1 cellular context compared by ENCODE assay signal in genomic region chr4:142549726-142550463, GRCh38.
A peak's percentile ranks its signal among the peaks of the same experiment; 100 is the strongest.
TF ChIP-seq lines count a peak whose summit lies in the region.

No MANE protein-coding gene starts in this region.

TF ChIP-seq in HEK293, 187 proteins besides CTCF, POLR2A, EP300 and RAD21 (continued from another document):
- TF ChIP-seq, protein P1, sequence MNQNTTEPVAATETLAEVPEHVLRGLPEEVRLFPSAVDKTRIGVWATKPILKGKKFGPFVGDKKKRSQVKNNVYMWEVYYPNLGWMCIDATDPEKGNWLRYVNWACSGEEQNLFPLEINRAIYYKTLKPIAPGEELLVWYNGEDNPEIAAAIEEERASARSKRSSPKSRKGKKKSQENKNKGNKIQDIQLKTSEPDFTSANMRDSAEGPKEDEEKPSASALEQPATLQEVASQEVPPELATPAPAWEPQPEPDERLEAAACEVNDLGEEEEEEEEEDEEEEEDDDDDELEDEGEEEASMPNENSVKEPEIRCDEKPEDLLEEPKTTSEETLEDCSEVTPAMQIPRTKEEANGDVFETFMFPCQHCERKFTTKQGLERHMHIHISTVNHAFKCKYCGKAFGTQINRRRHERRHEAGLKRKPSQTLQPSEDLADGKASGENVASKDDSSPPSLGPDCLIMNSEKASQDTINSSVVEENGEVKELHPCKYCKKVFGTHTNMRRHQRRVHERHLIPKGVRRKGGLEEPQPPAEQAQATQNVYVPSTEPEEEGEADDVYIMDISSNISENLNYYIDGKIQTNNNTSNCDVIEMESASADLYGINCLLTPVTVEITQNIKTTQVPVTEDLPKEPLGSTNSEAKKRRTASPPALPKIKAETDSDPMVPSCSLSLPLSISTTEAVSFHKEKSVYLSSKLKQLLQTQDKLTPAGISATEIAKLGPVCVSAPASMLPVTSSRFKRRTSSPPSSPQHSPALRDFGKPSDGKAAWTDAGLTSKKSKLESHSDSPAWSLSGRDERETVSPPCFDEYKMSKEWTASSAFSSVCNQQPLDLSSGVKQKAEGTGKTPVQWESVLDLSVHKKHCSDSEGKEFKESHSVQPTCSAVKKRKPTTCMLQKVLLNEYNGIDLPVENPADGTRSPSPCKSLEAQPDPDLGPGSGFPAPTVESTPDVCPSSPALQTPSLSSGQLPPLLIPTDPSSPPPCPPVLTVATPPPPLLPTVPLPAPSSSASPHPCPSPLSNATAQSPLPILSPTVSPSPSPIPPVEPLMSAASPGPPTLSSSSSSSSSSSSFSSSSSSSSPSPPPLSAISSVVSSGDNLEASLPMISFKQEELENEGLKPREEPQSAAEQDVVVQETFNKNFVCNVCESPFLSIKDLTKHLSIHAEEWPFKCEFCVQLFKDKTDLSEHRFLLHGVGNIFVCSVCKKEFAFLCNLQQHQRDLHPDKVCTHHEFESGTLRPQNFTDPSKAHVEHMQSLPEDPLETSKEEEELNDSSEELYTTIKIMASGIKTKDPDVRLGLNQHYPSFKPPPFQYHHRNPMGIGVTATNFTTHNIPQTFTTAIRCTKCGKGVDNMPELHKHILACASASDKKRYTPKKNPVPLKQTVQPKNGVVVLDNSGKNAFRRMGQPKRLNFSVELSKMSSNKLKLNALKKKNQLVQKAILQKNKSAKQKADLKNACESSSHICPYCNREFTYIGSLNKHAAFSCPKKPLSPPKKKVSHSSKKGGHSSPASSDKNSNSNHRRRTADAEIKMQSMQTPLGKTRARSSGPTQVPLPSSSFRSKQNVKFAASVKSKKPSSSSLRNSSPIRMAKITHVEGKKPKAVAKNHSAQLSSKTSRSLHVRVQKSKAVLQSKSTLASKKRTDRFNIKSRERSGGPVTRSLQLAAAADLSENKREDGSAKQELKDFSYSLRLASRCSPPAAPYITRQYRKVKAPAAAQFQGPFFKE (tag by site-specific recombination; IDR thresholded peaks at IDR 0.05; ENCODE audit: borderline replicate concordance), result no peak
- no peak for TF ChIP-seq SCRT2 (tag by site-specific recombination; IDR thresholded peaks at IDR 0.05)
- no peak for TF ChIP-seq ZNF561 (tag by site-specific recombination; IDR thresholded peaks at IDR 0.05; ENCODE audit: borderline replicate concordance)
- peak; percentile 27; the same call in 1 of the 2 replicates for TF ChIP-seq OSR2 (tag by site-specific recombination; IDR thresholded peaks at IDR 0.05)
- TF ChIP-seq, protein P2, sequence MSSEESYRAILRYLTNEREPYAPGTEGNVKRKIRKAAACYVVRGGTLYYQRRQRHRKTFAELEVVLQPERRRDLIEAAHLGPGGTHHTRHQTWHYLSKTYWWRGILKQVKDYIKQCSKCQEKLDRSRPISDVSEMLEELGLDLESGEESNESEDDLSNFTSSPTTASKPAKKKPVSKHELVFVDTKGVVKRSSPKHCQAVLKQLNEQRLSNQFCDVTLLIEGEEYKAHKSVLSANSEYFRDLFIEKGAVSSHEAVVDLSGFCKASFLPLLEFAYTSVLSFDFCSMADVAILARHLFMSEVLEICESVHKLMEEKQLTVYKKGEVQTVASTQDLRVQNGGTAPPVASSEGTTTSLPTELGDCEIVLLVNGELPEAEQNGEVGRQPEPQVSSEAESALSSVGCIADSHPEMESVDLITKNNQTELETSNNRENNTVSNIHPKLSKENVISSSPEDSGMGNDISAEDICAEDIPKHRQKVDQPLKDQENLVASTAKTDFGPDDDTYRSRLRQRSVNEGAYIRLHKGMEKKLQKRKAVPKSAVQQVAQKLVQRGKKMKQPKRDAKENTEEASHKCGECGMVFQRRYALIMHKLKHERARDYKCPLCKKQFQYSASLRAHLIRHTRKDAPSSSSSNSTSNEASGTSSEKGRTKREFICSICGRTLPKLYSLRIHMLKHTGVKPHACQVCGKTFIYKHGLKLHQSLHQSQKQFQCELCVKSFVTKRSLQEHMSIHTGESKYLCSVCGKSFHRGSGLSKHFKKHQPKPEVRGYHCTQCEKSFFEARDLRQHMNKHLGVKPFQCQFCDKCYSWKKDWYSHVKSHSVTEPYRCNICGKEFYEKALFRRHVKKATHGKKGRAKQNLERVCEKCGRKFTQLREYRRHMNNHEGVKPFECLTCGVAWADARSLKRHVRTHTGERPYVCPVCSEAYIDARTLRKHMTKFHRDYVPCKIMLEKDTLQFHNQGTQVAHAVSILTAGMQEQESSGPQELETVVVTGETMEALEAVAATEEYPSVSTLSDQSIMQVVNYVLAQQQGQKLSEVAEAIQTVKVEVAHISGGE (tag by site-specific recombination; conservative IDR thresholded peaks at IDR 0.05; ENCODE audit: low read depth), result no peak
- TF ChIP-seq ZNF830 (tag by site-specific recombination; IDR thresholded peaks at IDR 0.05; ENCODE audit: low read depth), result no peak
- TF ChIP-seq MYNN (tag by site-specific recombination; IDR thresholded peaks at IDR 0.05; ENCODE audit: borderline replicate concordance), result no peak
- TF ChIP-seq FEZF1 (tag by site-specific recombination; IDR thresholded peaks at IDR 0.05), result peak; percentile 72
- no peak for TF ChIP-seq ZNF76 (tag by site-specific recombination; IDR thresholded peaks at IDR 0.05; ENCODE audit: borderline replicate concordance, low read depth)
- TF ChIP-seq ZNF843 (tag by site-specific recombination; IDR thresholded peaks at IDR 0.05), result no peak
- no peak for TF ChIP-seq ZNF624 (tag by site-specific recombination; IDR thresholded peaks at IDR 0.05)
- no peak for TF ChIP-seq ZNF146 (tag by site-specific recombination; IDR thresholded peaks at IDR 0.05)
- no peak for TF ChIP-seq ZNF132 (tag by site-specific recombination; IDR thresholded peaks at IDR 0.05; ENCODE audit: borderline replicate concordance)
- TF ChIP-seq ZNF571 (tag by site-specific recombination; IDR thresholded peaks at IDR 0.05), result no peak
- TF ChIP-seq KLF16 (tag by site-specific recombination; IDR thresholded peaks at IDR 0.05), result no peak
- no peak for TF ChIP-seq ZNF660 (tag by site-specific recombination; IDR thresholded peaks at IDR 0.05)
- no peak for TF ChIP-seq KLF7 (tag by site-specific recombination; IDR thresholded peaks at IDR 0.05; ENCODE audit: borderline replicate concordance)
- peak; percentile 87; the same call in 1 of the 2 replicates for TF ChIP-seq SP7 (tag by site-specific recombination; IDR thresholded peaks at IDR 0.05)
